ENCODE assay signal across 17 cellular contexts in the genomic region with DNA sequence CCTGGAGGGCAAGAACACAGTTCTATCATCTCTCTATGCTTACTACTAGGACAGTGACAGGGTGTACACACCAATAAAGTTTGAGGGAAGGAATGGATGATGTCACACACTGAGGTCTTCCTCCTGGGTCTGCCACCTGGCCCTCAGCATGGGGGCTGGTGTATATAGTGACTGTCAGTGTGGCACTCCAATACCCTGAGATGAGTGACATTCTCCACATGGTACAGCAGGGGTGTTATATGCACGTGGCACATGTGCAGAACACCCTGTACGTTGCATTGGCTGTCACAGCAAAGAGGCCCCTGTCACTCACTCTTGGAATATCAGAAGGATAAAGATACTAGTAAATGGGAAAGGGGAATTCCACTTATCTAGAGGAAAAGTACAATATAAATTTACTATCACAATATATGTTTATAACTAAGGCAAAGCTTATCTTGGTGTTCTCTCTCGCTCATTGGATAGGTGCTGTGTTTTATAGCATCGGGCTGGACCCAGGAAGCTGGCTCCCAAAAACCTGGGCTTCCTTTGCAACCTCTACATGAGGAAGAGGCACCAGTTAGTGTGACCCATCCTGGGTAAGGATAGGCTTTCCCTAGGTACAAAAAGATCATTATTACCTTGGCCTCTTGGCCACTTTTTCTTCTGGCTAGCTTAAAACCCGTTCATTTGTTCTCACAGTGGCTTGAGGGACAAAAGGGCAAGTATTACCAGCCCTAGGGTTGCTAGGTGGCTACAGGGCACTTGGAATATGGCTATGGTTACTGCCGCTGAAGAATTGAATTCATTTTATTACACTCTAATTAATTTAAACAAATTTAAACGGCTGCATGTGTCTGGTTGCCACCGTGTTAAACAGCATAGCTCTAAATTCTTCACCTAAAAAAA. TPM values are rescaled to one million over a fixed set of nuclear protein-coding genes. Genes with fewer than 3 reads are reported as not detected.
A peak's percentile ranks its signal among the peaks of the same experiment; 100 is the strongest.
DNase-seq lines count a peak whose midpoint lies in the region; ATAC-seq and TF ChIP-seq lines count a peak whose summit lies in the region.
"Had no signal": no experiment of that assay in that cellular context is flagged by ENCODE, and none has a peak within 500 bp of the region (broad histone marks: within the 10 kb centered on the region; RNA-seq: fewer than 3 reads in every experiment).

No MANE protein-coding gene starts in this region.

- H3K27me3 Mint-ChIP-seq in progenitor cell of endocrine pancreas, result peaks cover 12% of the 10 kb centered on the region

- H3K4me3 Mint-ChIP-seq in progenitor cell of endocrine pancreas (ENCODE audit: low read depth), result no peak overlapping the region

- H3K4me1 Mint-ChIP-seq in progenitor cell of endocrine pancreas (ENCODE audit: low read depth), result peaks cover 59% of the 10 kb centered on the region

- CTCF ChIA-PET in HEK293T (lab: Yijun Ruan, JAX), result no interaction called here

- H3K36me3 Mint-ChIP-seq in progenitor cell of endocrine pancreas (ENCODE audit: insufficient read depth), result no peaks in the 10 kb centered on the region

- no peak overlapping the region for H3K27ac ChIP-seq in coronary artery
- H3K27ac ChIP-seq: C4-2B, GM23248 had no signal

- no peaks in the 10 kb centered on the region for H3K9me3 Mint-ChIP-seq in progenitor cell of endocrine pancreas (ENCODE audit: low read depth)

- intact Hi-C loops in left colon (cut with DNase I, micrococcal nuclease), result no loop called here

- TF ChIP-seq CTCF in progenitor cell of endocrine pancreas (IDR thresholded peaks at IDR 0.05; ENCODE audit: unreplicated experiment) (no peak), coronary artery (IDR thresholded peaks at IDR 0.05) (no peak)

- POLR2A ChIA-PET in HEK293T (lab: Yijun Ruan, JAX), result interaction anchor here (1.1 to 2.2 kb wide), 2 partner anchors 54 to 56 kb away, joined by 3 to 5 read pairs; no protein-coding TSS in a partner anchor

- no peak overlapping the region for H3K4me3 ChIP-seq in coronary artery
- H3K4me3 ChIP-seq: GM23248 had no signal

- DNase-seq in activated CD4-positive, CD25-positive, alpha-beta regulatory T cell treated with anti-CD3 and anti-CD28 coated beads, Interleukin-2, amount 50 U/mL, for 72 hours, result peak; percentile 9
- no peak for DNase-seq in activated CD4-positive, CD25-positive, alpha-beta regulatory T cell (lab: John Stamatoyannopoulos, UW)
- DNase-seq in HEK293T (ENCODE audit: extremely low spot score), result no peak
- DNase-seq in left colon, result peak in 1 of 2 donors; percentile 72
- DNase-seq in progenitor cell of endocrine pancreas (ENCODE audit: low spot score, unreplicated experiment), result no peak
- DNase-seq in coronary artery (ENCODE audit: low spot score), result no peak
- no peak for DNase-seq in D341Med (ENCODE audit: low spot score)
- DNase-seq: Caco-2; GF-D8; NCI-H1048; NCI-H187 treated with DMSO at 0.1 percent for 48 hours; NK-92 treated with Interleukin-12 subunit alpha and Interleukin-12 subunit beta, amount 100 ng/mL, for 24 hours; OCI-M1 had no signal

- peak overlapping the region; percentile 16 for H3K27ac Mint-ChIP-seq in progenitor cell of endocrine pancreas

- peak; percentile 89 for ATAC-seq in left colon
- no peak for ATAC-seq in GM21825 (IDR thresholded peaks at IDR 0.05; ENCODE audit: unreplicated experiment)
- ATAC-seq: HCT116 had no signal

TF ChIP-seq in HEK293T, 16 proteins besides CTCF, POLR2A, EP300 and RAD21:
- TF ChIP-seq SUZ12 (IDR thresholded peaks at IDR 0.05), result no peak
- peak; percentile 23; the same call in 1 of the 2 replicates for TF ChIP-seq PKNOX1 (IDR thresholded peaks at IDR 0.05)

RNA-seq across cellular contexts. Expression of gene HES1, which starts 54.8 kb away (rescaled TPM):
- 100 to 1,000 TPM in 1 of 2 donors, 10 to 100 TPM in 1; 98.7 to 147 TPM for total RNA-seq in left colon
- 129 and 142 TPM in 2 replicates for total RNA-seq in progenitor cell of endocrine pancreas
